21 cellular contexts compared by ENCODE assay signal in genomic region chr1:212402876-212403275, GRCh38. TPM values are rescaled to one million over a fixed set of nuclear protein-coding genes. Genes with fewer than 3 reads are reported as not detected.
DNase-seq lines count a peak whose midpoint lies in the region; ATAC-seq, FAIRE-seq and TF ChIP-seq lines count a peak whose summit lies in the region.
"Had no signal": no experiment of that assay in that cellular context is flagged by ENCODE, and none has a peak within 500 bp of the region (broad histone marks: within the 10 kb centered on the region; RNA-seq: fewer than 3 reads in every experiment).

No MANE protein-coding gene starts in this region.

- no peak overlapping the region for H3K9ac ChIP-seq in astrocyte (ENCODE audit: low read length)
- H3K9ac ChIP-seq: KMS-11 had no signal

- H3K36me3 ChIP-seq in astrocyte (ENCODE audit: insufficient read depth, low read length) (no peaks in the 10 kb centered on the region), esophagus squamous epithelium (peaks cover 0 to 28% (median 7%) of the 10 kb centered on the region in 3 donors)

- no peak overlapping the region for H3K4me2 ChIP-seq in astrocyte (ENCODE audit: low read length)
- H3K4me2 ChIP-seq: KMS-11 had no signal

- peaks cover 59% of the 10 kb centered on the region for H3K36me3 Mint-ChIP-seq in activated CD4-positive, alpha-beta T cell treated with anti-CD3 and anti-CD28 coated beads, Interleukin-2, amount 10 ng/mL, durations not matched to agents 7 days and 5 days (ENCODE audit: low read depth)
- H3K36me3 Mint-ChIP-seq in astrocyte (ENCODE audit: low read depth, unreplicated experiment): peaks cover 34% of the 10 kb centered on the region
- no peaks in the 10 kb centered on the region for H3K36me3 Mint-ChIP-seq in natural killer cell

- no peak for FAIRE-seq in astrocyte (lab: Jason Lieb, UNC)
- FAIRE-seq: G401.6, GM12891, H1 had no signal

- H3K9me3 ChIP-seq in astrocyte (ENCODE audit: insufficient read depth, low read depth, low read length): peaks cover 4% of the 10 kb centered on the region
- peaks cover 0 to 4% (median 0%) of the 10 kb centered on the region in 3 donors for H3K9me3 ChIP-seq in esophagus squamous epithelium
- H3K9me3 ChIP-seq: Caco-2 had no signal

- CTCF ChIA-PET in activated CD4-positive, alpha-beta T cell treated with anti-CD3 and anti-CD28 coated beads, Interleukin-2, amount 10 ng/mL, durations not matched to agents 7 days and 5 days (lab: Charles Lee): no interaction called here

- H3K4me1 ChIP-seq in astrocyte (ENCODE audit: insufficient read depth, low read length): peaks cover 3% of the 10 kb centered on the region
- peaks cover 0 to 16% (median 3%) of the 10 kb centered on the region in 3 donors for H3K4me1 ChIP-seq in esophagus squamous epithelium
- H3K4me1 ChIP-seq: Caco-2 had no signal

- H3K27ac ChIP-seq in astrocyte (ENCODE audit: low read depth, low read length) (no peak overlapping the region), esophagus squamous epithelium (peak overlapping the region in 3 of 4 donors; percentile 54 to 70 (median 62))
- H3K27ac ChIP-seq: 22Rv1, KMS-11 had no signal

- H3K79me2 ChIP-seq in astrocyte (ENCODE audit: insufficient read depth, low read length): no peaks in the 10 kb centered on the region

- no peaks in the 10 kb centered on the region for H3K27me3 Mint-ChIP-seq in activated CD4-positive, alpha-beta T cell treated with anti-CD3 and anti-CD28 coated beads, Interleukin-2, amount 10 ng/mL, durations not matched to agents 7 days and 5 days
- H3K27me3 Mint-ChIP-seq in astrocyte (ENCODE audit: low read depth, unreplicated experiment) (no peaks in the 10 kb centered on the region), natural killer cell (ENCODE audit: low read depth in 2 of 2) (no peaks in the 10 kb centered on the region)

- H3K4me3 ChIP-seq in astrocyte (ENCODE audit: insufficient read depth, low read depth, low read length) (no peak overlapping the region), esophagus squamous epithelium (no peak overlapping the region)
- H3K4me3 ChIP-seq: MG63 had no signal

- H4K20me1 ChIP-seq in astrocyte (ENCODE audit: insufficient read depth, low read length): no peaks in the 10 kb centered on the region

- ATAC-seq in GM19467 (IDR thresholded peaks at IDR 0.05; ENCODE audit: unreplicated experiment): no peak
- no peak for ATAC-seq in natural killer cell
- ATAC-seq in HG03457 (IDR thresholded peaks at IDR 0.05; ENCODE audit: unreplicated experiment): no peak

- intact Hi-C loops in esophagus squamous epithelium (cut with DNase I): no loop called here
- intact Hi-C loops in natural killer cell (cut with micrococcal nuclease): no loop called here

- H3K4me1 Mint-ChIP-seq in activated CD4-positive, alpha-beta T cell treated with anti-CD3 and anti-CD28 coated beads, Interleukin-2, amount 10 ng/mL, durations not matched to agents 7 days and 5 days: no peaks in the 10 kb centered on the region
- H3K4me1 Mint-ChIP-seq in astrocyte (ENCODE audit: low read depth, unreplicated experiment): peaks cover 4% of the 10 kb centered on the region
- H3K4me1 Mint-ChIP-seq in natural killer cell: peaks cover 0 to 14% of the 10 kb centered on the region in 2 donors

- POLR2A ChIA-PET in activated CD4-positive, alpha-beta T cell treated with anti-CD3 and anti-CD28 coated beads, Interleukin-2, amount 10 ng/mL, durations not matched to agents 7 days and 5 days (lab: Charles Lee): no interaction called here

- H2AFZ ChIP-seq in astrocyte (ENCODE audit: low read depth, low read length): no peak overlapping the region

- H3K27me3 ChIP-seq in astrocyte (ENCODE audit: insufficient read depth, low read length): no peaks in the 10 kb centered on the region
- H3K27me3 ChIP-seq in esophagus squamous epithelium: no peaks in the 10 kb centered on the region
- H3K27me3 ChIP-seq: MG63 had no signal

- no peaks in the 10 kb centered on the region for H3K9me3 Mint-ChIP-seq in activated CD4-positive, alpha-beta T cell treated with anti-CD3 and anti-CD28 coated beads, Interleukin-2, amount 10 ng/mL, durations not matched to agents 7 days and 5 days
- H3K9me3 Mint-ChIP-seq in astrocyte (ENCODE audit: unreplicated experiment) (peaks cover 6% of the 10 kb centered on the region), natural killer cell (no peaks in the 10 kb centered on the region)

- H3K27ac Mint-ChIP-seq in activated CD4-positive, alpha-beta T cell treated with anti-CD3 and anti-CD28 coated beads, Interleukin-2, amount 10 ng/mL, durations not matched to agents 7 days and 5 days: peak overlapping the region; percentile 2
- H3K27ac Mint-ChIP-seq in astrocyte (ENCODE audit: unreplicated experiment): peak overlapping the region; percentile 18
- no peak overlapping the region for H3K27ac Mint-ChIP-seq in natural killer cell

- H3K4me3 Mint-ChIP-seq in activated CD4-positive, alpha-beta T cell treated with anti-CD3 and anti-CD28 coated beads, Interleukin-2, amount 10 ng/mL, durations not matched to agents 7 days and 5 days: no peak overlapping the region
- no peak overlapping the region for H3K4me3 Mint-ChIP-seq in astrocyte (ENCODE audit: unreplicated experiment)
- H3K4me3 Mint-ChIP-seq in natural killer cell: no peak overlapping the region

- no peak for TF ChIP-seq POLR2A in esophagus squamous epithelium (IDR thresholded peaks at IDR 0.05)

- DNase-seq in activated CD4-positive, alpha-beta T cell treated with anti-CD3 and anti-CD28 coated beads, Interleukin-2, amount 10 ng/mL, durations not matched to agents 7 days and 5 days: no peak
- DNase-seq in activated CD4-positive, alpha-beta T cell treated with anti-CD3 and anti-CD28 coated beads, Interleukin-2, amount 50 U/mL, for 48 hours: no peak
- no peak for DNase-seq in astrocyte (ENCODE audit: low read depth)
- no peak for DNase-seq in esophagus squamous epithelium (lab: John Stamatoyannopoulos, UW)
- no peak for DNase-seq in natural killer cell
- no peak for DNase-seq in NCI-H2227 (lab: John Stamatoyannopoulos, UW; ENCODE audit: unreplicated experiment)
- DNase-seq: C1 segment of cervical spinal cord, Caco-2, MG63, NCI-H1105, NCI-H187, NCI-H446 treated with DMSO at 0.1 percent for 48 hours, NCI-H748 treated with DMSO at 0.1 percent for 48 hours, SHP77 treated with DMSO at 0.1 percent for 48 hours had no signal

- no peak for TF ChIP-seq CTCF in astrocyte (IDR thresholded peaks at IDR 0.05; ENCODE audit: insufficient read depth, low read depth, low read length)
- TF ChIP-seq CTCF in esophagus squamous epithelium (IDR thresholded peaks at IDR 0.05): no peak
- no peak for TF ChIP-seq CTCF in natural killer cell (IDR thresholded peaks at IDR 0.05)

- WGBS in esophagus squamous epithelium, 2 donors: 68 to 83% methylated on average over 4 of the region's 4 CpGs

RNA-seq across cellular contexts. Expression of gene PACC1, which starts 11.8 kb away (rescaled TPM):
- total RNA-seq in activated CD4-positive, alpha-beta T cell treated with anti-CD3 and anti-CD28 coated beads, Interleukin-2, amount 10 ng/mL, durations not matched to agents 7 days and 5 days: 10 to 100 TPM in 1 of 2 experiments, 1 to 10 TPM in 1; 9.0 to 12.2 TPM
- total RNA-seq in astrocyte (16.9 and 18.8 TPM in 2 replicates), esophagus squamous epithelium (1 to 10 TPM; 5.0 to 7.6 (median 6.3) TPM), natural killer cell (10 to 100 TPM in 2 of 3 donors, 1 to 10 TPM in 1; 5.0 to 14.2 (median 11.4) TPM)

RNA-seq across cellular contexts. Expression of gene NENF, which starts 29.8 kb away (rescaled TPM):
- 10 to 100 TPM; 28.3 to 29.3 TPM for total RNA-seq in activated CD4-positive, alpha-beta T cell treated with anti-CD3 and anti-CD28 coated beads, Interleukin-2, amount 10 ng/mL, durations not matched to agents 7 days and 5 days
- 34.4 and 38.8 TPM in 2 replicates for total RNA-seq in astrocyte
- 10 to 100 TPM; 31.0 to 65.8 (median 42.0) TPM for total RNA-seq in esophagus squamous epithelium
- total RNA-seq in natural killer cell: 10 to 100 TPM in 2 of 3 donors, 1 to 10 TPM in 1; 7.2 to 14.0 (median 12.2) TPM

Comparison
In these comparisons a context has a peak if more than half of its experiments do, and no peak if none do; other contexts are left out.
1. H3K27ac Mint-ChIP-seq: peak in activated CD4-positive, alpha-beta T cell treated with anti-CD3 and anti-CD28 coated beads, Interleukin-2, amount 10 ng/mL, durations not matched to agents 7 days and 5 days (single experiment) and astrocyte (single experiment); none in natural killer cell (0 of 2).